ENCODE assay signal across 1 cellular context in genomic region chr3:112926000-112926399, GRCh38.
TF ChIP-seq lines count a peak whose summit lies in the region.

No MANE protein-coding gene starts in this region.

TF ChIP-seq in GM12878, 131 proteins besides CTCF, POLR2A, EP300 and RAD21 (continued from another document):
- TF ChIP-seq, protein P1, sequence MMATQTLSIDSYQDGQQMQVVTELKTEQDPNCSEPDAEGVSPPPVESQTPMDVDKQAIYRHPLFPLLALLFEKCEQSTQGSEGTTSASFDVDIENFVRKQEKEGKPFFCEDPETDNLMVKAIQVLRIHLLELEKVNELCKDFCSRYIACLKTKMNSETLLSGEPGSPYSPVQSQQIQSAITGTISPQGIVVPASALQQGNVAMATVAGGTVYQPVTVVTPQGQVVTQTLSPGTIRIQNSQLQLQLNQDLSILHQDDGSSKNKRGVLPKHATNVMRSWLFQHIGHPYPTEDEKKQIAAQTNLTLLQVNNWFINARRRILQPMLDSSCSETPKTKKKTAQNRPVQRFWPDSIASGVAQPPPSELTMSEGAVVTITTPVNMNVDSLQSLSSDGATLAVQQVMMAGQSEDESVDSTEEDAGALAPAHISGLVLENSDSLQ (IDR thresholded peaks at IDR 0.05): no peak
- TF ChIP-seq SMC3 (IDR thresholded peaks at IDR 0.05; ENCODE audit: borderline replicate concordance, low read length): no peak
- TF ChIP-seq, protein P2, sequence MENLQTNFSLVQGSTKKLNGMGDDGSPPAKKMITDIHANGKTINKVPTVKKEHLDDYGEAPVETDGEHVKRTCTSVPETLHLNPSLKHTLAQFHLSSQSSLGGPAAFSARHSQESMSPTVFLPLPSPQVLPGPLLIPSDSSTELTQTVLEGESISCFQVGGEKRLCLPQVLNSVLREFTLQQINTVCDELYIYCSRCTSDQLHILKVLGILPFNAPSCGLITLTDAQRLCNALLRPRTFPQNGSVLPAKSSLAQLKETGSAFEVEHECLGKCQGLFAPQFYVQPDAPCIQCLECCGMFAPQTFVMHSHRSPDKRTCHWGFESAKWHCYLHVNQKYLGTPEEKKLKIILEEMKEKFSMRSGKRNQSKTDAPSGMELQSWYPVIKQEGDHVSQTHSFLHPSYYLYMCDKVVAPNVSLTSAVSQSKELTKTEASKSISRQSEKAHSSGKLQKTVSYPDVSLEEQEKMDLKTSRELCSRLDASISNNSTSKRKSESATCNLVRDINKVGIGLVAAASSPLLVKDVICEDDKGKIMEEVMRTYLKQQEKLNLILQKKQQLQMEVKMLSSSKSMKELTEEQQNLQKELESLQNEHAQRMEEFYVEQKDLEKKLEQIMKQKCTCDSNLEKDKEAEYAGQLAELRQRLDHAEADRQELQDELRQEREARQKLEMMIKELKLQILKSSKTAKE (IDR thresholded peaks at IDR 0.05; ENCODE audit: low read depth, poor library complexity, severe bottlenecking): no peak
- no peak for TF ChIP-seq KLF5 (IDR thresholded peaks at IDR 0.05; ENCODE audit: partially characterized antibody)
- TF ChIP-seq FOS (IDR thresholded peaks at IDR 0.05; ENCODE audit: borderline replicate concordance, extremely low read depth, insufficient read length): no peak
- TF ChIP-seq NFIC (IDR thresholded peaks at IDR 0.05; ENCODE audit: low read depth, low read length): no peak
- no peak for TF ChIP-seq ZBTB11 (CRISPR knock-in tag; IDR thresholded peaks at IDR 0.05)
TF ChIP-seq in GM12878: peak in this region for 0.
